In the genomic region with DNA sequence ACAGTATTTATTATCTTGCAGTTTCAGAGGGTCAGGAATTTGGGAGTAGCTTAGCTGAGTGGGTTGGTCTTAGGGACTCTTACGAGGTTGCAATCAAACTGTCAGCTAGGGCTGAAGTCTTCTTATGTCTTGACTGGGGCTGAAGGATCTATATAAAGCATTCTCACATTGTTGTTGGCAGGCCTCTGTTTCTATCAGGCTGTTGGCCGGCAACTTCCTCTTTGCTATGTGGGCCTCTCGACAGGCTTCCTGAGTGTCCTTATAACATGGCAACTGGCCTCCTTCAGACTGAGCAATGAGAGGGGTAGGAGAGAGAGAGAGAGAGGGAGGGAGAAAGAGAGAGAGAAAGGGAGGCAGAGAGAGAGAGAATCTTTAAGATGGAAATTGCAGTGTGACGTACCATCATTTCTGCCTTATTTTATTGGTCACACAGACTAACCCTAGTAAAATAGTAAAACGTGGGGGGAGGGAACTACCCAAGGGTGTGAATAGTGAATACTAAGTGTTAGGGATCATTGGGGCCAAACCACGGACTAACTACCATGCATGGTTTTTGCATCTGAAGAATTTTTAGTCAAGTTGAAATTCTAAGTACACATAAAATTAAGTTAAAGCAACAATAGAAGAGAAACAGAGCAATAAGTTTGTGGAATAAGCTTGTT, we compare ENCODE assay signal across 8 cellular contexts. TPM values are rescaled to one million over a fixed set of nuclear protein-coding genes. Genes with fewer than 3 reads are reported as not detected.
DNase-seq lines count a peak whose midpoint lies in the region; ATAC-seq, FAIRE-seq and TF ChIP-seq lines count a peak whose summit lies in the region.

No MANE protein-coding gene starts in this region.

- H3K27me3 ChIP-seq in rectal smooth muscle tissue (ENCODE audit: control insufficient read depth, insufficient read depth, low read length) (no peaks in the 10 kb centered on the region), Caco-2 (replicated peaks; ENCODE audit: control insufficient read depth, insufficient read depth, low read length) (no peaks in the 10 kb centered on the region)
- H3K27me3 ChIP-seq in CD4-positive, alpha-beta memory T cell (ENCODE audit: insufficient read depth, low read length) = no peaks in the 10 kb centered on the region

- DNase-seq in GM19239 (ENCODE audit: insufficient read length, low spot score) = peak; percentile 1
- DNase-seq in dermis blood vessel endothelial cell = peak; percentile 5
- DNase-seq in Caco-2 = no peak
- DNase-seq in CD4-positive, alpha-beta memory T cell = no peak
- no peak for DNase-seq in activated CD4-positive, alpha-beta T cell treated with anti-CD3 and anti-CD28 coated beads, Interleukin-2, amount 50 U/mL, for 48 hours
- DNase-seq in NCI-H526 treated with DMSO at 0.1 percent for 48 hours (lab: John Stamatoyannopoulos, UW) = no peak

- no peak overlapping the region for H3K27ac Mint-ChIP-seq in Caco-2 (ENCODE audit: unreplicated experiment)
- H3K27ac Mint-ChIP-seq in CD4-positive, alpha-beta memory T cell = no peak overlapping the region

- H3K9ac ChIP-seq in rectal smooth muscle tissue (ENCODE audit: low read length) = no peak overlapping the region

- CTCF ChIA-PET in Caco-2 (lab: Charles Lee) = no interaction called here
- CTCF ChIA-PET in CD4-positive, alpha-beta memory T cell (lab: Charles Lee; ENCODE audit: partially characterized antibody) = no interaction called here

- TF ChIP-seq CTCF in Caco-2 (IDR thresholded peaks at IDR 0.05; ENCODE audit: insufficient read depth in 1 of 2, low read depth in 1 of 2, low read length in 1 of 2, severe bottlenecking in 1 of 2, unreplicated experiment in 1 of 2) = no peak

- no peak overlapping the region for H3K4me3 Mint-ChIP-seq in Caco-2 (ENCODE audit: unreplicated experiment)
- H3K4me3 Mint-ChIP-seq in CD4-positive, alpha-beta memory T cell = no peak overlapping the region

- peaks cover 39% of the 10 kb centered on the region for H3K4me1 ChIP-seq in rectal smooth muscle tissue (ENCODE audit: control insufficient read depth, insufficient read depth, low read length)
- peaks cover 8% of the 10 kb centered on the region for H3K4me1 ChIP-seq in Caco-2
- H3K4me1 ChIP-seq in CD4-positive, alpha-beta memory T cell (ENCODE audit: insufficient read depth, low read length) = no peaks in the 10 kb centered on the region

- peak overlapping the region; percentile 75 for H3K27ac ChIP-seq in rectal smooth muscle tissue (ENCODE audit: low read depth, low read length)
- H3K27ac ChIP-seq in CD4-positive, alpha-beta memory T cell (ENCODE audit: low read depth, low read length) = no peak overlapping the region

- H3K9me3 ChIP-seq in Caco-2 = no peaks in the 10 kb centered on the region
- H3K9me3 ChIP-seq in CD4-positive, alpha-beta memory T cell (ENCODE audit: control insufficient read depth in 1 of 2, low read length in 2 of 2) = no peaks in the 10 kb centered on the region

- peak; percentile 23 for FAIRE-seq in GM19239 (lab: Jason Lieb, UNC)

- no peaks in the 10 kb centered on the region for H3K36me3 Mint-ChIP-seq in Caco-2 (ENCODE audit: insufficient read depth, unreplicated experiment)
- H3K36me3 Mint-ChIP-seq in CD4-positive, alpha-beta memory T cell = no peaks in the 10 kb centered on the region

- no peak overlapping the region for H3K4me3 ChIP-seq in rectal smooth muscle tissue (ENCODE audit: low read length)
- H3K4me3 ChIP-seq in Caco-2 (ENCODE audit: low read depth, low read length) = no peak overlapping the region
- H3K4me3 ChIP-seq in CD4-positive, alpha-beta memory T cell (ENCODE audit: low read length in 2 of 2) = no peak overlapping the region

- POLR2A ChIA-PET in Caco-2 (lab: Charles Lee) = no interaction called here
- POLR2A ChIA-PET in CD4-positive, alpha-beta memory T cell (lab: Charles Lee; ENCODE audit: partially characterized antibody) = no interaction called here

- intact Hi-C loops in Caco-2 (cut with micrococcal nuclease; ENCODE audit: unreplicated experiment) = no loop called here
- intact Hi-C loops in CD4-positive, alpha-beta memory T cell (cut with micrococcal nuclease) = no loop called here

- H3K9me3 Mint-ChIP-seq in Caco-2 (ENCODE audit: unreplicated experiment) = no peaks in the 10 kb centered on the region
- H3K9me3 Mint-ChIP-seq in CD4-positive, alpha-beta memory T cell = no peaks in the 10 kb centered on the region

- H3K27me3 Mint-ChIP-seq in Caco-2 (ENCODE audit: insufficient read depth, unreplicated experiment) = no peaks in the 10 kb centered on the region
- peaks cover 1 to 2% of the 10 kb centered on the region in 2 donors for H3K27me3 Mint-ChIP-seq in CD4-positive, alpha-beta memory T cell

- H3K36me3 ChIP-seq in rectal smooth muscle tissue (ENCODE audit: control insufficient read depth, insufficient read depth, low read length) (no peaks in the 10 kb centered on the region), Caco-2 (ENCODE audit: control insufficient read depth, insufficient read depth, low read length) (no peaks in the 10 kb centered on the region)
- H3K36me3 ChIP-seq in CD4-positive, alpha-beta memory T cell (ENCODE audit: insufficient read depth, low read length) = no peaks in the 10 kb centered on the region

- H3K4me1 Mint-ChIP-seq in Caco-2 (ENCODE audit: low read depth, unreplicated experiment) = peaks cover 11% of the 10 kb centered on the region
- peaks cover 0 to 12% (median 3%) of the 10 kb centered on the region in 4 donors for H3K4me1 Mint-ChIP-seq in CD4-positive, alpha-beta memory T cell

- ATAC-seq in HG03354 (IDR thresholded peaks at IDR 0.05; ENCODE audit: poor library complexity, severe bottlenecking, unreplicated experiment) = peak; percentile 75

- no TSS peak for BruUV-seq in Caco-2 (replicated peaks; lab: Mats Ljungman, UMichigan)

RNA-seq across cellular contexts. Expression of a gene that starts 16.1 kb away (rescaled TPM):
- total RNA-seq in dermis blood vessel endothelial cell (under 0.01 TPM in 1 of 2 replicates, not detected in the other), Caco-2 (2022) (0.18 TPM in 1 of 2 replicates, not detected in the other)
- total RNA-seq in CD4-positive, alpha-beta memory T cell = under 1 TPM; 0.06 to 0.11 TPM
- not detected for polyA plus RNA-seq in CD4-positive, alpha-beta memory T cell

Comparison
In these comparisons a context has a peak if more than half of its experiments do, and no peak if none do; other contexts are left out.
1. DNase-seq: peak in GM19239 (single experiment) and dermis blood vessel endothelial cell (single experiment); none in Caco-2 (0 of 2), CD4-positive, alpha-beta memory T cell (0 of 5), activated CD4-positive, alpha-beta T cell treated with anti-CD3 and anti-CD28 coated beads, Interleukin-2, amount 50 U/mL, for 48 hours (0 of 2) and NCI-H526 treated with DMSO at 0.1 percent for 48 hours (single experiment).